ENCODE assay signal across 8 cellular contexts in the genomic region with DNA sequence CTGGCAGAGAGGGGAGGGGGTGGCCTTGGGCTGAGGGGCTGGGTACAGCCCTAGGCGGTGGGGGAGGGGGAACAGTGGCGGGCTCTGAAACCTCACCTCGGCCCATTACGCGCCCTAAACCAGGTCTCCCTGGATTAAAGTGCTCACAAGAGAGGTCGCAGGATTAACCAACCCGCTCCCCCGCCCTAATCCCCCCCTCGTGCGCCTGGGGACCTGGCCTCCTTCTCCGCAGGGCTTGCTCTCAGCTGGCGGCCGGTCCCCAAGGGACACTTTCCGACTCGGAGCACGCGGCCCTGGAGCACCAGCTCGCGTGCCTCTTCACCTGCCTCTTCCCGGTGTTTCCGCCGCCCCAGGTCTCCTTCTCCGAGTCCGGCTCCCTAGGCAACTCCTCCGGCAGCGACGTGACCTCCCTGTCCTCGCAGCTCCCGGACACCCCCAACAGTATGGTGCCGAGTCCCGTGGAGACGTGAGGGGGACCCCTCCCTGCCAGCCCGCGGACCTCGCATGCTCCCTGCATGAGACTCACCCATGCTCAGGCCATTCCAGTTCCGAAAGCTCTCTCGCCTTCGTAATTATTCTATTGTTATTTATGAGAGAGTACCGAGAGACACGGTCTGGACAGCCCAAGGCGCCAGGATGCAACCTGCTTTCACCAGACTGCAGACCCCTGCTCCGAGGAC. TPM values are rescaled to one million over a fixed set of nuclear protein-coding genes. Genes with fewer than 3 reads are reported as not detected.
DNase-seq lines count a peak whose midpoint lies in the region; ATAC-seq lines count a peak whose summit lies in the region.

No MANE protein-coding gene starts in this region.

- H3K27me3 ChIP-seq in stomach smooth muscle (ENCODE audit: control insufficient read depth in 1 of 2, insufficient read depth in 2 of 2, low read length in 2 of 2), result peaks cover 0 to 5% of the 10 kb centered on the region in 2 donors

- H3K9me3 ChIP-seq in stomach smooth muscle (ENCODE audit: control insufficient read depth in 2 of 2, low read length in 2 of 2), result no peaks in the 10 kb centered on the region

- peak overlapping the region; percentile 92 to 99 for H3K4me3 Mint-ChIP-seq in activated T-cell treated with anti-CD3 and anti-CD28 coated beads, Interleukin-2, amount 50 U/mL, for 72 hours

- H3K36me3 Mint-ChIP-seq in activated T-cell treated with anti-CD3 and anti-CD28 coated beads, Interleukin-2, amount 50 U/mL, for 72 hours (ENCODE audit: insufficient read depth in 2 of 2), result peaks cover 0 to 12% of the 10 kb centered on the region in 2 donors

- peak overlapping the region; percentile 62 to 68 for H3K9ac ChIP-seq in stomach smooth muscle (ENCODE audit: low read length in 2 of 2)

- peaks cover 84% of the 10 kb centered on the region for H3K27me3 Mint-ChIP-seq in activated T-cell treated with anti-CD3 and anti-CD28 coated beads, Interleukin-2, amount 50 U/mL, for 72 hours (ENCODE audit: low read depth)

- no peaks in the 10 kb centered on the region for H3K36me3 ChIP-seq in stomach smooth muscle (ENCODE audit: control insufficient read depth in 2 of 2, insufficient read depth in 2 of 2, low read length in 2 of 2)

- peak overlapping the region; percentile 86 to 93 for H3K4me3 ChIP-seq in stomach smooth muscle (ENCODE audit: low read length in 2 of 2)

- H3K4me1 ChIP-seq in stomach smooth muscle (ENCODE audit: control insufficient read depth, insufficient read depth, low read length), result peaks cover 63% of the 10 kb centered on the region

- peaks cover 65% of the 10 kb centered on the region for H3K4me1 Mint-ChIP-seq in activated T-cell treated with anti-CD3 and anti-CD28 coated beads, Interleukin-2, amount 50 U/mL, for 72 hours (ENCODE audit: low read depth)

- peak overlapping the region; percentile 93 for H3K27ac ChIP-seq in stomach smooth muscle (ENCODE audit: low read length)

- no peak overlapping the region for H3K27ac Mint-ChIP-seq in activated T-cell treated with anti-CD3 and anti-CD28 coated beads, Interleukin-2, amount 50 U/mL, for 72 hours

- no peaks in the 10 kb centered on the region for H3K9me3 Mint-ChIP-seq in activated T-cell treated with anti-CD3 and anti-CD28 coated beads, Interleukin-2, amount 50 U/mL, for 72 hours

- no peak for ATAC-seq in activated T-cell treated with anti-CD3 and anti-CD28 coated beads, Interleukin-2, amount 50 U/mL, for 72 hours (replicated peaks in 1 of 2)
- peak; percentile 20 for ATAC-seq in left lobe of liver

- DNase-seq in activated CD8-positive, alpha-beta memory T cell treated with anti-CD3 and anti-CD28 coated beads for 24 hours, result peak; percentile 69
- DNase-seq in activated CD8-positive, alpha-beta memory T cell treated with anti-CD3 and anti-CD28 coated beads, Interleukin-2, amount 50 U/mL, for 48 hours, result no peak
- peak in 1 of 2 donors; percentile 12 for DNase-seq in activated T-cell treated with anti-CD3 and anti-CD28 coated beads, Interleukin-2, amount 50 U/mL, for 72 hours
- DNase-seq in left lobe of liver (ENCODE audit: low spot score) (no peak), SHP77 (lab: John Stamatoyannopoulos, UW) (no peak), superior temporal gyrus (ENCODE audit: extremely low spot score) (no peak)
- no peak for DNase-seq in stimulated activated CD4-positive, alpha-beta T cell treated with anti-CD3 and anti-CD28 coated beads, Interleukin-4, amount 100 ng/mL, for 4 hours

RNA-seq across cellular contexts. Expression of a gene that starts 4.9 kb away (rescaled TPM):
- under 1 TPM; 0.77 to 0.83 TPM for total RNA-seq in activated T-cell treated with anti-CD3 and anti-CD28 coated beads, Interleukin-2, amount 50 U/mL, for 72 hours
- not detected for total RNA-seq in left lobe of liver

RNA-seq across cellular contexts. Expression of a gene that starts 30.2 kb away (rescaled TPM):
- total RNA-seq in activated T-cell treated with anti-CD3 and anti-CD28 coated beads, Interleukin-2, amount 50 U/mL, for 72 hours, result 100 to 1,000 TPM; 143 to 158 TPM
- 291 TPM for total RNA-seq in left lobe of liver
